Comparison of ENCODE assay signal across 8 cellular contexts in genomic region chr9:33081128-33081851, GRCh38. TPM values are rescaled to one million over a fixed set of nuclear protein-coding genes. Genes with fewer than 3 reads are reported as not detected.
DNase-seq lines count a peak whose midpoint lies in the region; ATAC-seq, FAIRE-seq and TF ChIP-seq lines count a peak whose summit lies in the region.

No MANE protein-coding gene starts in this region.

- peaks cover 17% of the 10 kb centered on the region for H3K4me1 Mint-ChIP-seq in activated CD4-positive, alpha-beta memory T cell treated with anti-CD3 and anti-CD28 coated beads for 36 hours (ENCODE audit: low read depth)

- peak; percentile 98 for TF ChIP-seq RAD21 in A549 (conservative IDR thresholded peaks at IDR 0.05 in 1 of 2, IDR thresholded peaks at IDR 0.05 in 1 of 2)

- H3K27me3 Mint-ChIP-seq in activated CD4-positive, alpha-beta memory T cell treated with anti-CD3 and anti-CD28 coated beads for 36 hours, result no peaks in the 10 kb centered on the region

- 4% methylated on average over 9 of the region's 9 CpGs for WGBS in A549 (ENCODE audit: missing lambda C conversion rate)
- no CpG with 5 or more reads among the region's 9 CpGs for WGBS in mesendoderm (ENCODE audit: extremely low coverage, insufficient coverage, low lambda C conversion rate)

- no peak overlapping the region for H3K4me3 Mint-ChIP-seq in activated CD4-positive, alpha-beta memory T cell treated with anti-CD3 and anti-CD28 coated beads for 36 hours

- peak; percentile 23 for FAIRE-seq in A549 (lab: Jason Lieb, UNC)
- FAIRE-seq in GM18507 (lab: Jason Lieb, UNC), result peak; percentile 88

- H3K56ac ChIP-seq in mesendoderm (ENCODE audit: low read length), result no peak overlapping the region

- H3K18ac ChIP-seq in mesendoderm (ENCODE audit: low read length), result no peak overlapping the region

- ATAC-seq in A549, result peak; percentile 73 to 79; a peak in 5 of 6 replicates

- TF ChIP-seq CTCF in A549 (IDR thresholded peaks at IDR 0.05), result peak; percentile 95
- peak; percentile 45 for TF ChIP-seq CTCF in HL-60 (IDR thresholded peaks at IDR 0.05; ENCODE audit: insufficient read depth, low read length)

- H3K27ac Mint-ChIP-seq in activated CD4-positive, alpha-beta memory T cell treated with anti-CD3 and anti-CD28 coated beads for 36 hours, result no peak overlapping the region

- DNase-seq in A549 (ENCODE audit: low read depth in 1 of 2, low spot score in 1 of 2) (peak; percentile 89 to 91), GM18507 (ENCODE audit: extremely low spot score, insufficient read length, low read depth) (peak; percentile 36), HL-60 (ENCODE audit: low read depth in 1 of 2, low spot score in 1 of 2) (peak; percentile 38 to 86), NCI-H774 (lab: John Stamatoyannopoulos, UW) (peak; percentile 77), mesendoderm (peak; percentile 94)
- peak; percentile 86 for DNase-seq in activated CD4-positive, alpha-beta memory T cell treated with anti-CD3 and anti-CD28 coated beads for 36 hours
- peak; percentile 5 to 24 for DNase-seq in stimulated activated CD8-positive, alpha-beta memory T cell treated with anti-CD3 and anti-CD28 coated beads, Interleukin-4, amount 100 ng/mL, for 1 hour (ENCODE audit: low read depth in 2 of 2, low spot score in 1 of 2)

- no peak overlapping the region for H4K5ac ChIP-seq in mesendoderm (ENCODE audit: low read length)

- no peak overlapping the region for H2AK5ac ChIP-seq in mesendoderm (ENCODE audit: low read length)

- H3K36me3 Mint-ChIP-seq in activated CD4-positive, alpha-beta memory T cell treated with anti-CD3 and anti-CD28 coated beads for 36 hours, result peaks cover 2% of the 10 kb centered on the region

- no peak overlapping the region for H2BK15ac ChIP-seq in mesendoderm (replicated peaks; ENCODE audit: low read depth)

- peaks cover 2% of the 10 kb centered on the region for H3K79me2 ChIP-seq in mesendoderm (ENCODE audit: control insufficient read depth, insufficient read depth, low read length)

- H2BK120ac ChIP-seq in mesendoderm (ENCODE audit: low read depth, low read length), result no peak overlapping the region

- H3K36me3 ChIP-seq in endocrine pancreas (ENCODE audit: control insufficient read depth, insufficient read depth, low read length) (no peaks in the 10 kb centered on the region), mesendoderm (ENCODE audit: control insufficient read depth, insufficient read depth, low read length) (no peaks in the 10 kb centered on the region)

- H3K4me1 ChIP-seq in A549 (peaks cover 20% of the 10 kb centered on the region; the same call in 2 of the 3 replicates), endocrine pancreas (ENCODE audit: control insufficient read depth, insufficient read depth, low read length) (no peaks in the 10 kb centered on the region), mesendoderm (ENCODE audit: control insufficient read depth, low read depth, low read length) (no peaks in the 10 kb centered on the region)

- H3K23ac ChIP-seq in mesendoderm (ENCODE audit: low read length), result no peak overlapping the region

- H3K27ac ChIP-seq in A549 (peak overlapping the region; percentile 64 to 80), HL-60 (replicated peaks) (no peak overlapping the region), mesendoderm (ENCODE audit: low read depth, low read length) (no peak overlapping the region)

- intact Hi-C loops in activated CD4-positive, alpha-beta memory T cell treated with anti-CD3 and anti-CD28 coated beads for 36 hours (cut with micrococcal nuclease), result loop anchor here (1.0 kb wide), 3 partner anchors 80 to 144 kb away; partner anchors contain the start of gene APTX

- H3K79me1 ChIP-seq in mesendoderm (ENCODE audit: low read length), result peaks cover 1% of the 10 kb centered on the region

- TF ChIP-seq POLR2A in A549 (IDR thresholded peaks at IDR 0.05; ENCODE audit: low read length), result no peak

- no peaks in the 10 kb centered on the region for H3K9me3 Mint-ChIP-seq in activated CD4-positive, alpha-beta memory T cell treated with anti-CD3 and anti-CD28 coated beads for 36 hours

- CTCF ChIA-PET in A549 (lab: Yijun Ruan, JAX), result interaction anchor here (0.7 to 9.6 kb wide), 17 partner anchors 13 to 367 kb away, joined by 3 to 127 read pairs (median 4); partner anchors contain the start of gene B4GALT1
- CTCF ChIA-PET in activated CD4-positive, alpha-beta memory T cell treated with anti-CD3 and anti-CD28 coated beads for 36 hours (lab: Charles Lee), result interaction anchor here (0.6 to 2.8 kb wide), 9 partner anchors 45 to 150 kb away, joined by 3 to 33 read pairs (median 4); no protein-coding TSS in a partner anchor

- TF ChIP-seq EP300 in A549 (IDR thresholded peaks at IDR 0.05), result no peak

- H3K9me3 ChIP-seq in A549, result no peaks in the 10 kb centered on the region
- H3K9me3 ChIP-seq in endocrine pancreas (ENCODE audit: control insufficient read depth, low read length), result no peaks in the 10 kb centered on the region

- H3K4me3 ChIP-seq in A549 (no peak overlapping the region), HL-60 (replicated peaks; ENCODE audit: insufficient read depth, low read length) (no peak overlapping the region), endocrine pancreas (ENCODE audit: control insufficient read depth, insufficient read depth, low read length) (peak overlapping the region; percentile 24), mesendoderm (ENCODE audit: low read length) (no peak overlapping the region)

- H3K27me3 ChIP-seq in HL-60 (ENCODE audit: insufficient read depth, poor library complexity, severe bottlenecking), result no peaks in the 10 kb centered on the region
- H3K27me3 ChIP-seq in endocrine pancreas (ENCODE audit: control insufficient read depth, insufficient read depth, low read length), result no peaks in the 10 kb centered on the region
- no peaks in the 10 kb centered on the region for H3K27me3 ChIP-seq in mesendoderm (ENCODE audit: insufficient read depth, low read length, poor library complexity)

- H3K4me2 ChIP-seq in A549 (peak overlapping the region; percentile 72), mesendoderm (ENCODE audit: low read length) (no peak overlapping the region)

- H4K8ac ChIP-seq in mesendoderm (ENCODE audit: low read depth, low read length), result no peak overlapping the region

- no peak overlapping the region for H3K9ac ChIP-seq in endocrine pancreas (ENCODE audit: control insufficient read depth, insufficient read depth, low read length)
- H3K9ac ChIP-seq in mesendoderm (ENCODE audit: low read length), result no peak overlapping the region

- no peak overlapping the region for H3K4ac ChIP-seq in mesendoderm (ENCODE audit: low read depth, low read length)

- POLR2A ChIA-PET in A549 (lab: Yijun Ruan, JAX), result no interaction called here
- POLR2A ChIA-PET in activated CD4-positive, alpha-beta memory T cell treated with anti-CD3 and anti-CD28 coated beads for 36 hours (lab: Charles Lee), result no interaction called here

- H2BK5ac ChIP-seq in mesendoderm (ENCODE audit: low read length), result no peak overlapping the region

TF ChIP-seq in A549, 52 proteins besides CTCF, POLR2A, EP300 and RAD21:
- TF ChIP-seq FOSL2 (IDR thresholded peaks at IDR 0.05) (no peak), FOSL2 (CRISPR knock-in tag; IDR thresholded peaks at IDR 0.05) (no peak), SMC3 (IDR thresholded peaks at IDR 0.05) (peak; percentile 99), MAFK (IDR thresholded peaks at IDR 0.05; ENCODE audit: partially characterized antibody) (peak; percentile 29), PHF8 (IDR thresholded peaks at IDR 0.05; ENCODE audit: borderline replicate concordance, low read depth) (no peak)

RNA-seq across cellular contexts. Expression of gene SMU1, which starts 4.8 kb away (rescaled TPM):
- polyA plus RNA-seq in A549 (2011; rRNA removed) (25.3 and 26.0 TPM in 2 replicates), A549 (2017; fragmentation: RNase III; extraction: RNeasy Plus Mini Kit Qiagen cat#74134 plus additional on column Dnase treatment) (25.0 to 26.5 TPM (median 25.6 TPM) in 3 replicates)
- 8.5 and 10.5 TPM in 2 replicates for polyA plus RNA-seq in A549 (2012; cell fraction: cytosol; rRNA removed)
- polyA plus RNA-seq in A549 (2012; cell fraction: nucleus; rRNA removed), result 4.8 and 6.9 TPM in 2 replicates
- 17.4 and 18.3 TPM in 2 replicates for polyA minus RNA-seq in A549 (2011; rRNA and poly(A)+ RNA removed)
- total RNA-seq in activated CD4-positive, alpha-beta memory T cell treated with anti-CD3 and anti-CD28 coated beads for 36 hours, result 10 to 100 TPM; 25.8 to 26.1 TPM
- 15.3 TPM for polyA plus RNA-seq in mesendoderm (2013, experiment 1 of 2)
- polyA plus RNA-seq in mesendoderm (2013, experiment 2 of 2), result 15.4 TPM

RNA-seq across cellular contexts. Expression of gene DNAJA1, which starts 56.2 kb away (rescaled TPM):
- 241 and 258 TPM in 2 replicates for polyA plus RNA-seq in A549 (2011; rRNA removed)
- 107 and 140 TPM in 2 replicates for polyA plus RNA-seq in A549 (2012; cell fraction: cytosol; rRNA removed)
- polyA plus RNA-seq in A549 (2012; cell fraction: nucleus; rRNA removed), result 48.1 and 57.9 TPM in 2 replicates
- polyA plus RNA-seq in A549 (2017; fragmentation: RNase III; extraction: RNeasy Plus Mini Kit Qiagen cat#74134 plus additional on column Dnase treatment), result 357 to 421 TPM (median 410 TPM) in 3 replicates
- 117 and 130 TPM in 2 replicates for polyA minus RNA-seq in A549 (2011; rRNA and poly(A)+ RNA removed)
- total RNA-seq in activated CD4-positive, alpha-beta memory T cell treated with anti-CD3 and anti-CD28 coated beads for 36 hours, result 100 to 1,000 TPM; 173 to 184 TPM
- polyA plus RNA-seq in mesendoderm (2013, experiment 1 of 2), result 230 TPM
- polyA plus RNA-seq in mesendoderm (2013, experiment 2 of 2), result 230 TPM

Comparison
In these comparisons a context has a peak if more than half of its experiments do, and no peak if none do; other contexts are left out.
1. DNase-seq: peak in every context shown above with its lines; median percentile 94 in mesendoderm; 90 in A549; 86 in activated CD4-positive, alpha-beta memory T cell treated with anti-CD3 and anti-CD28 coated beads for 36 hours; 77 in NCI-H774; 62 in HL-60; 36 in GM18507; 14 in stimulated activated CD8-positive, alpha-beta memory T cell treated with anti-CD3 and anti-CD28 coated beads, Interleukin-4, amount 100 ng/mL, for 1 hour.
2. H3K27ac ChIP-seq: peak in A549 (2 of 2); none in HL-60 (single experiment) and mesendoderm (single experiment).